18 cellular contexts compared by ENCODE assay signal in the genomic region with DNA sequence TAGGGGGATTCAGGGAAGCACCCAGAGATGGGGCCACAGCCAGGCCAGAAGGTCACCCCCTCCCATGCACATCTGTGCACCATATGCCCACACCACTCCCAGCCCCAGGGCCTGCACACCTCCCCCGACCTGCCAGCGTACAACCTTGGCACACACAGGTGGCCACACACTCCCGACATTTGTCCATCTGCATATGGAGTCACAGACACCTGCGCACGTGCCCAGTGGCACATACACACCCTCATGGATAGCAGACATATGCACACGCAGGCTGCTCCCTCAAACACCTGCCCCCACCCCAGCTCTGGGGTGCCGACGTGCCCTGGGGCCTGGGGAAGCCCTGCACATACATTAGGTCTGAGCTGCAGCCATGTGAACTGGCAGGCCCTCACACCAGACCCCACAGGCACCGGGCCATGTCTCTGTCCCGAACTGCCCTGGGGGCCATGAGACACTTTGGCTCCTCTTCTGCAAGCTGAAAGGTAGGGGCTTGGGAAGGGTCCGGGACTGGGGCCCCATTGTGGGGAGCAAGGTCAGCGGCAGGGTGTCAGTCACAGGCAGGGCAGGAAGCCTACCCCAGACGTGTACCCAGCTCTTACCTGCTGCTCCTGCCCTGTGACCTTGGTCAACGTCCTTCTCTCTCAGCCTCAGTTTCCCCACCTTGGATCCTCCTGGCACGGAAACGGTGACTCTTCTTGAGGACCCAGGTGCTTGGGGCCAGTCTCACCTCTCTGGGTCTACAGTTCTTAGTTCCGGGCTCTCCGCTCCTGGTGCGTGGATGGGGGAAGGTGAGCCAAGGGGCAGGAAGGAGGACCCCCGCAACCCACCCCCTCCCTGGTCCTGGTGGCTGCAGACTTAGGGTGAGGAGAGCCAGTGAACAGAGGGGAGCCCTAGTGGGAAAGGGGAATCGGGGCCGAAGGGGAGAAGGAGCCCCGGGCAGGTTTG. TPM values are rescaled to one million over a fixed set of nuclear protein-coding genes. Genes with fewer than 3 reads are reported as not detected.
DNase-seq lines count a peak whose midpoint lies in the region; ATAC-seq and TF ChIP-seq lines count a peak whose summit lies in the region.
"Had no signal": no experiment of that assay in that cellular context is flagged by ENCODE, and none has a peak within 500 bp of the region (broad histone marks: within the 10 kb centered on the region; RNA-seq: fewer than 3 reads in every experiment).

No MANE protein-coding gene starts in this region.

- intact Hi-C loops in esophagus muscularis mucosa (cut with DNase I): no loop called here

- no peak overlapping the region for H3K9ac ChIP-seq in smooth muscle cell (ENCODE audit: low read depth)

- H3K79me2 ChIP-seq in smooth muscle cell (ENCODE audit: low read depth): no peaks in the 10 kb centered on the region

- peaks cover 3 to 19% (median 16%) of the 10 kb centered on the region in 4 donors for H3K4me1 ChIP-seq in esophagus muscularis mucosa
- peaks cover 3% of the 10 kb centered on the region for H3K4me1 ChIP-seq in smooth muscle cell (ENCODE audit: low read depth)
- H3K4me1 ChIP-seq: vagina had no signal

- TF ChIP-seq EP300 in esophagus muscularis mucosa (IDR thresholded peaks at IDR 0.05): no peak

- ATAC-seq in GM18520 (IDR thresholded peaks at IDR 0.05; ENCODE audit: unreplicated experiment): no peak
- no peak for ATAC-seq in GM19324 (IDR thresholded peaks at IDR 0.05; ENCODE audit: low FRiP score, unreplicated experiment)
- ATAC-seq in HG02610 (IDR thresholded peaks at IDR 0.05; ENCODE audit: unreplicated experiment): no peak

- TF ChIP-seq CTCF in esophagus muscularis mucosa (IDR thresholded peaks at IDR 0.05): no peak
- no peak for TF ChIP-seq CTCF in smooth muscle cell (IDR thresholded peaks at IDR 0.05; ENCODE audit: borderline replicate concordance, insufficient read depth, poor library complexity, severe bottlenecking)

- no peaks in the 10 kb centered on the region for H3K9me3 Mint-ChIP-seq in T-helper 2 cell treated with Interferon-gamma antibody and Interleukin-4, amounts not matched to agents 5 μg/mL and 100 μg/mL, for 36 hours
- H3K9me3 Mint-ChIP-seq: activated CD4-positive, alpha-beta memory T cell treated with anti-CD3 and anti-CD28 coated beads, Interleukin-2, amount 10 ng/mL, durations not matched to agents 7 days and 5 days had no signal

- H4K20me1 ChIP-seq in smooth muscle cell (ENCODE audit: low read depth): no peaks in the 10 kb centered on the region

- DNase-seq in T-helper 2 cell treated with Interferon-gamma antibody and Interleukin-4, amounts not matched to agents 5 μg/mL and 100 μg/mL, for 36 hours (ENCODE audit: low spot score): no peak
- no peak for DNase-seq in T-helper 2 cell
- DNase-seq in NCI-H1694 (lab: John Stamatoyannopoulos, UW): peak; percentile 27
- no peak for DNase-seq in esophagus muscularis mucosa (ENCODE audit: extremely low spot score)
- no peak for DNase-seq in smooth muscle cell (lab: John Stamatoyannopoulos, UW; ENCODE audit: unreplicated experiment)
- DNase-seq: activated CD4-positive, alpha-beta memory T cell treated with anti-CD3 and anti-CD28 coated beads, Interleukin-2, amount 10 ng/mL, durations not matched to agents 7 days and 5 days; esophagus squamous epithelium; Kasumi-1; NCI-H446 treated with DMSO at 0.1 percent for 48 hours; pancreas; SJCRH30 had no signal

- no peak for TF ChIP-seq POLR2A in esophagus muscularis mucosa (IDR thresholded peaks at IDR 0.05; ENCODE audit: low read depth)

- peak overlapping the region; percentile 51 for H3K4me2 ChIP-seq in smooth muscle cell

- peak overlapping the region; percentile 32 for H3K4me3 Mint-ChIP-seq in T-helper 2 cell treated with Interferon-gamma antibody and Interleukin-4, amounts not matched to agents 5 μg/mL and 100 μg/mL, for 36 hours
- H3K4me3 Mint-ChIP-seq: activated CD4-positive, alpha-beta memory T cell treated with anti-CD3 and anti-CD28 coated beads, Interleukin-2, amount 10 ng/mL, durations not matched to agents 7 days and 5 days had no signal

- no peak overlapping the region for H2AFZ ChIP-seq in smooth muscle cell (ENCODE audit: low read depth)

- no peak overlapping the region for H3K27ac ChIP-seq in esophagus muscularis mucosa (replicated peaks in 1 of 4)
- no peak overlapping the region for H3K27ac ChIP-seq in smooth muscle cell (ENCODE audit: low read depth)
- H3K27ac ChIP-seq: esophagus squamous epithelium, HL-60, pancreas, SJCRH30, skin epidermis, vagina had no signal

- peak overlapping the region; percentile 20 to 49 (median 34) for H3K4me3 ChIP-seq in esophagus muscularis mucosa
- no peak overlapping the region for H3K4me3 ChIP-seq in smooth muscle cell
- H3K4me3 ChIP-seq: SJCRH30 had no signal

- H3K4me1 Mint-ChIP-seq in T-helper 2 cell treated with Interferon-gamma antibody and Interleukin-4, amounts not matched to agents 5 μg/mL and 100 μg/mL, for 36 hours (ENCODE audit: low read depth): no peaks in the 10 kb centered on the region
- H3K4me1 Mint-ChIP-seq: activated CD4-positive, alpha-beta memory T cell treated with anti-CD3 and anti-CD28 coated beads, Interleukin-2, amount 10 ng/mL, durations not matched to agents 7 days and 5 days had no signal

- no peaks in the 10 kb centered on the region for H3K9me3 ChIP-seq in esophagus muscularis mucosa
- H3K9me3 ChIP-seq in smooth muscle cell (replicated peaks; ENCODE audit: low read depth): no peaks in the 10 kb centered on the region
- H3K9me3 ChIP-seq: esophagus squamous epithelium, pancreas, SJCRH30, vagina had no signal

- no peak overlapping the region for H3K27ac Mint-ChIP-seq in T-helper 2 cell treated with Interferon-gamma antibody and Interleukin-4, amounts not matched to agents 5 μg/mL and 100 μg/mL, for 36 hours
- H3K27ac Mint-ChIP-seq: activated CD4-positive, alpha-beta memory T cell treated with anti-CD3 and anti-CD28 coated beads, Interleukin-2, amount 10 ng/mL, durations not matched to agents 7 days and 5 days had no signal

- no peaks in the 10 kb centered on the region for H3F3A ChIP-seq in smooth muscle cell (ENCODE audit: low read depth)

- WGBS in esophagus muscularis mucosa: 44% methylated on average over 13 of the region's 23 CpGs
- 70% methylated on average over 20 of the region's 23 CpGs for WGBS in smooth muscle cell (ENCODE audit: low lambda C conversion rate)

- no peaks in the 10 kb centered on the region for H3K36me3 Mint-ChIP-seq in T-helper 2 cell treated with Interferon-gamma antibody and Interleukin-4, amounts not matched to agents 5 μg/mL and 100 μg/mL, for 36 hours (ENCODE audit: low read depth)

- H3K27me3 Mint-ChIP-seq in T-helper 2 cell treated with Interferon-gamma antibody and Interleukin-4, amounts not matched to agents 5 μg/mL and 100 μg/mL, for 36 hours (ENCODE audit: low read depth): peaks cover 34% of the 10 kb centered on the region

- H3K36me3 ChIP-seq in esophagus muscularis mucosa (no peaks in the 10 kb centered on the region), smooth muscle cell (ENCODE audit: low read depth) (no peaks in the 10 kb centered on the region)
- H3K36me3 ChIP-seq: esophagus squamous epithelium, pancreas, SJCRH30, vagina had no signal

- peaks cover 6 to 95% (median 23%) of the 10 kb centered on the region in 4 donors for H3K27me3 ChIP-seq in esophagus muscularis mucosa
- peaks cover 64% of the 10 kb centered on the region for H3K27me3 ChIP-seq in smooth muscle cell (ENCODE audit: low read depth)
- H3K27me3 ChIP-seq: SJCRH30, vagina had no signal

RNA-seq across cellular contexts. Expression of a gene that starts 0.6 kb away (rescaled TPM):
- total RNA-seq in esophagus muscularis mucosa: under 1 TPM; under 0.01 to 0.99 (median 0.54) TPM
- not detected in 2 replicates for total RNA-seq in smooth muscle cell
- polyA plus RNA-seq in smooth muscle cell: 0.12 TPM in 1 of 2 replicates, not detected in the other
- total RNA-seq: dermis microvascular lymphatic vessel endothelial cell, vagina had no signal

RNA-seq across cellular contexts. Expression of a gene that starts 47.6 kb away (rescaled TPM):
- total RNA-seq in esophagus muscularis mucosa: 10 to 100 TPM; 13.3 to 33.8 (median 23.1) TPM
- total RNA-seq in smooth muscle cell: 22.7 and 26.0 TPM in 2 replicates
- 57.0 and 57.8 TPM in 2 replicates for polyA plus RNA-seq in smooth muscle cell

RNA-seq across cellular contexts. Expression of a gene that starts 47.9 kb away (rescaled TPM):
- total RNA-seq in esophagus muscularis mucosa (10 to 100 TPM; 57.5 to 81.7 (median 59.0) TPM), smooth muscle cell (72.3 and 102 TPM in 2 replicates)
- polyA plus RNA-seq in smooth muscle cell: 296 and 326 TPM in 2 replicates
